8 cellular contexts compared by ENCODE assay signal in the genomic region with DNA sequence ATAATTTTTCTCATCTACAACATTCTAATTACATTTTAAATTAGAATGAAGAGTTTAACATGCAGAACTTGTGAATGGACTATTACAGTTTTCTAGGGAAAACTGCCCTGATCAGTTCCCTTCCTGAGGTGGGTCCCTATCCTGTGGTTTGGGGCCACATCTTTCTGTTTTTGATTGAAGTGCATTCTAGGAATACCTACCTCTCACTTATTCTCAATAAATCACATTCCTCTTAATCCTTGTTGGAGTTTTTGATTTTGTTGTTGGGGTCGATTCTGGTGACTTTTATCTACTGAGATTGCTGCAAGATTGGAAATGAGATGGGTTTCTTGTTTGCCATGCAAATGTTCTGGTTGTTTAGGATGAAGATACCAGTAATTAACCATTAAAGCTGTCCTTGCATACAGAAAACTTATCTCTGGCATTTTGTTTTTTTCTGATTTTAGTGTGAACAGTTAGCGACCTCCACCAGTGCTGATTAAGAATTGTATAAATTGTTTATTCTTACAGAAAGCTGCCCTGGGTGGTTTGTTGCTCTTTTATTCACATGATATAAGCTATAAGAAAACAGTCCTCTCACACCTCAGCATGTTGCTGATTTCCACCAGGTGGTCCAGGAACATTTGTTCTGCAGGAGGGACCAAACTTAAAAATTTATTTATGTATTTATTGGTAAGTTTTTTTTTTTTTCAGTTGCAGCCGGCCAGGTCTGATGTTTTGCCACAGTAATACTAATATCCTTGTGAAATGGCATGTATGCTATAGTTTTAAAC.
A peak's percentile ranks its signal among the peaks of the same experiment; 100 is the strongest.
DNase-seq lines count a peak whose midpoint lies in the region; ATAC-seq and TF ChIP-seq lines count a peak whose summit lies in the region.

No MANE protein-coding gene starts in this region.

- peak overlapping the region; percentile 90 for H3K4me2 ChIP-seq in Karpas-422 (ENCODE audit: low read depth, low read length, poor library complexity, severe bottlenecking)

- H3K4me1 Mint-ChIP-seq in effector memory CD8-positive, alpha-beta T cell (ENCODE audit: low read depth in 2 of 2): peaks cover 6% of the 10 kb centered on the region in 2 donors

- H3K4me1 ChIP-seq in Karpas-422 (ENCODE audit: low read length) (peaks cover 14% of the 10 kb centered on the region), neutrophil (ENCODE audit: control insufficient read depth in 1 of 2, insufficient read depth in 1 of 2, low read depth in 1 of 2, low read length in 1 of 2) (peaks cover 16 to 20% of the 10 kb centered on the region in 2 experiments)

- H3K36me3 Mint-ChIP-seq in effector memory CD8-positive, alpha-beta T cell (ENCODE audit: insufficient read depth): peaks cover 11% of the 10 kb centered on the region

- H3K9me3 ChIP-seq in Karpas-422 (ENCODE audit: low read length) (no peaks in the 10 kb centered on the region), neutrophil (no peaks in the 10 kb centered on the region)

- H3K36me3 ChIP-seq in BJ (ENCODE audit: control insufficient read depth, insufficient read depth, low read length) (peaks cover 10% of the 10 kb centered on the region), Karpas-422 (ENCODE audit: insufficient read depth, low read length) (no peaks in the 10 kb centered on the region), neutrophil (no peaks in the 10 kb centered on the region)

- no peak overlapping the region for H3K27ac Mint-ChIP-seq in effector memory CD8-positive, alpha-beta T cell

- POLR2A ChIA-PET in BJ (lab: Charles Lee): interaction anchor here (0.6 kb wide), 1 partner anchor 13 kb away, joined by 6 read pairs; no protein-coding TSS in a partner anchor

- H3K27me3 Mint-ChIP-seq in effector memory CD8-positive, alpha-beta T cell: peaks cover 8 to 10% of the 10 kb centered on the region in 2 donors

- H3K79me2 ChIP-seq in Karpas-422 (ENCODE audit: low read length): no peaks in the 10 kb centered on the region

- H3K9ac ChIP-seq in Karpas-422 (ENCODE audit: low read length): peak overlapping the region; percentile 62; the same call in 1 of the 2 replicates

- no peaks in the 10 kb centered on the region for H3K9me2 ChIP-seq in Karpas-422 (replicated peaks; ENCODE audit: insufficient read depth, low read length)

- no peaks in the 10 kb centered on the region for H3K27me3 ChIP-seq in BJ (ENCODE audit: control insufficient read depth, insufficient read depth, low read length)
- no peaks in the 10 kb centered on the region; the same call in 1 of the 2 replicates for H3K27me3 ChIP-seq in Karpas-422 (ENCODE audit: low read length)
- H3K27me3 ChIP-seq in neutrophil: peaks cover 41% of the 10 kb centered on the region

- no peaks in the 10 kb centered on the region for H3K9me3 Mint-ChIP-seq in effector memory CD8-positive, alpha-beta T cell

- peaks cover 34% of the 10 kb centered on the region for H4K20me1 ChIP-seq in Karpas-422 (ENCODE audit: insufficient read depth, low read depth, low read length)

- TF ChIP-seq CTCF in BJ (IDR thresholded peaks at IDR 0.05; ENCODE audit: insufficient read depth, low read depth, low read length) (no peak), neutrophil (IDR thresholded peaks at IDR 0.05) (no peak)

- ATAC-seq in effector memory CD8-positive, alpha-beta T cell (replicated peaks): no peak
- ATAC-seq in HG02759 (IDR thresholded peaks at IDR 0.05; ENCODE audit: unreplicated experiment): no peak

- no peak overlapping the region for H3K27ac ChIP-seq in Karpas-422 (ENCODE audit: low read length)
- peak overlapping the region; percentile 62 for H3K27ac ChIP-seq in neutrophil

- H3K4me3 Mint-ChIP-seq in effector memory CD8-positive, alpha-beta T cell: peak overlapping the region; percentile 71 to 73

- H3K4me3 ChIP-seq in BJ (ENCODE audit: low read depth, low read length): peak overlapping the region; percentile 56; the same call in 1 of the 2 replicates
- H3K4me3 ChIP-seq in Karpas-422 (ENCODE audit: low read length): peak overlapping the region; percentile 72
- peak overlapping the region in 1 of 2 experiments; percentile 77 for H3K4me3 ChIP-seq in neutrophil (ENCODE audit: low read depth in 1 of 2, low read length in 1 of 2)

- DNase-seq in BJ (ENCODE audit: low read depth): no peak
- no peak for DNase-seq in Karpas-422
- no peak for DNase-seq in effector memory CD8-positive, alpha-beta T cell
- no peak for DNase-seq in germinal center (ENCODE audit: low spot score)
- no peak for DNase-seq in NCI-H187 (lab: John Stamatoyannopoulos, UW)
- no peak for DNase-seq in central memory CD4-positive, alpha-beta T cell

- CTCF ChIA-PET in BJ (lab: Yijun Ruan, JAX): no interaction called here

- H2AFZ ChIP-seq in Karpas-422 (ENCODE audit: low read length): no peak overlapping the region
